In the genomic region with DNA sequence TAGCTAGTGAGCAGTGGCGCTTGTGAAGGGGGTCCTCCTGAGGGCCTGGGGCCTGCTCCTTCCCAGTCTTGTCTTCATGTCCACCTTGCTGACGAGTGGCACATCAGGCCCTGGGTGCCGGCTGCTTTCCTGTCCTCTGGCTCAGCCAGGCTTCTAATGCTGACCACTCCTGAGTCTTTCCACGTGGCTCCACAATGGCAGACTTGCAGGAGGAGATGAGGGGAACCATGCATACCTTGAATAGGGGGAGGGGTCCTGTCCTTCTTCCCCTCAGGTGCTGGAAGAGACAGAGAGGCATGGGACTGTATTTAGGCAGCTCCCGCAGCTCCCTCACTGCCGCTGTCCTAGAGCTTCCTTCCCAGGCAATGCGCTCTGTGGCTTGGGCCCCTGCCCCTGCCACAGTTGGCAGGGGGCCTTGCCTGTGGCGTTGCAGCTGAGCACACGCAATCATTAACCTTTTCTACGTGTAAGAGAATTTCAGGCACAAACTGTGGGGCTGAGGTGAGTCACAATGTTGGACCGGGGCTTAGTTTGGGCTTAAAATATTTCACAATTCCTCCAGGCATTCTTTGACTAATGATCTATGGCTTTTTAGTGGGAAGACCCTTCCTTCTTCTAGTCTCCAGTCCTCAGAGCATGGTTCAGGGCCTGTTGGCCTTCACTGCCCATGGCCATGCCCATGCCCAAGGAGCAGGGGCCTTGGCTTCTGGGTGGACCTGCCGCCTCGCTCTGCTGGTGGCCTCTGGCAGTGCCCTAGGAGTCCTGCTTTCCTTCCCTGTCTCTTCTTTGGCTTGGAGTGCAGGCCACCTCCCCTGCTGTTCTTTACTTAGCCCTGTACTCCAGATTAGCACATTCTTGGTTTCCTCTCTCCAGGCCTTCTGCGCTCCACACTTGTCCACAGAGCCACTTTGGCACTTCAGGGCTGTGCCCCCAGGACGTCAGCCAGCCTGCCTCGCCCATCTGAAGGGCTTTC, we compare ENCODE assay signal across 9 cellular contexts. TPM values are rescaled to one million over a fixed set of nuclear protein-coding genes. Genes with fewer than 3 reads are reported as not detected.
DNase-seq lines count a peak whose midpoint lies in the region; ATAC-seq and TF ChIP-seq lines count a peak whose summit lies in the region.
"Had no signal": no experiment of that assay in that cellular context is flagged by ENCODE, and none has a peak within 500 bp of the region (broad histone marks: within the 10 kb centered on the region; RNA-seq: fewer than 3 reads in every experiment).

No MANE protein-coding gene starts in this region.

- no peaks in the 10 kb centered on the region for H3K9me3 ChIP-seq in heart left ventricle

- peak; percentile 81 for DNase-seq in GM03348 (ENCODE audit: low spot score)
- DNase-seq in T1000 (lab: John Stamatoyannopoulos, UW): peak; percentile 36
- DNase-seq in heart left ventricle: peak in 4 of 5 donors; percentile 40 to 83 (median 55)
- peak; percentile 51 for DNase-seq in sciatic nerve (ENCODE audit: low spot score)

- peak overlapping the region in 7 of 12 donors; percentile 4 to 28 (median 20) for H3K4me3 ChIP-seq in heart left ventricle

- peak; percentile 62 to 84 (median 75) for ATAC-seq in heart left ventricle
- peak; percentile 72 for ATAC-seq in sciatic nerve
- ATAC-seq in HG02588 (IDR thresholded peaks at IDR 0.05; ENCODE audit: unreplicated experiment): no peak
- no peak for ATAC-seq in GM18868 (IDR thresholded peaks at IDR 0.05; ENCODE audit: unreplicated experiment)
- ATAC-seq in GM19351 (IDR thresholded peaks at IDR 0.05; ENCODE audit: unreplicated experiment): no peak
- ATAC-seq in HG02678 (IDR thresholded peaks at IDR 0.05; ENCODE audit: unreplicated experiment): no peak

- intact Hi-C loops in heart left ventricle (cut with DNase I): loop anchor here in 8 of 10 donors (1.0 to 10.0 kb wide), 8 partner anchors 15 to 69 kb away; no protein-coding TSS in a partner anchor
- intact Hi-C loops in sciatic nerve (cut with DNase I): no loop called here

- peak in 1 of 2 donors; percentile 41 for TF ChIP-seq POLR2A in heart left ventricle (IDR thresholded peaks at IDR 0.05)

- peaks cover 16 to 100% (median 94%) of the 10 kb centered on the region in 12 donors for H3K4me1 ChIP-seq in heart left ventricle

- WGBS in heart left ventricle, 4 donors: 35 to 54% (median 40%) methylated on average over 11 to 16 of the region's 16 CpGs

- peaks cover 0 to 2% (median 0%) of the 10 kb centered on the region in 9 donors for H3K36me3 ChIP-seq in heart left ventricle

- H3K27me3 ChIP-seq in heart left ventricle: no peaks in the 10 kb centered on the region

- peak overlapping the region; percentile 64 to 95 (median 84) for H3K27ac ChIP-seq in heart left ventricle

- peak in 2 of 12 donors; percentile 4 to 25 for TF ChIP-seq CTCF in heart left ventricle (IDR thresholded peaks at IDR 0.05)

RNA-seq across cellular contexts. Expression of a gene that starts 39.1 kb away (rescaled TPM):
- total RNA-seq in heart left ventricle: 100 to 1,000 TPM; 163 to 327 (median 223) TPM
- polyA plus RNA-seq in heart left ventricle: 100 to 1,000 TPM; 126 to 227 TPM
- 56.3 TPM for total RNA-seq in sciatic nerve

RNA-seq across cellular contexts. Expression of a gene that starts 46.8 kb away (rescaled TPM):
- not detected for total RNA-seq in heart left ventricle
- polyA plus RNA-seq in heart left ventricle: not detected
- total RNA-seq in sciatic nerve: not detected
- polyA plus RNA-seq: IgD-negative memory B cell had no signal

RNA-seq across cellular contexts. Expression of a gene that starts 48.5 kb away (rescaled TPM):
- 1 to 10 TPM in 3 of 9 donors, under 1 TPM in 5, not detected in 1; 0.50 to 5.0 (median 0.88) TPM for total RNA-seq in heart left ventricle
- polyA plus RNA-seq in heart left ventricle: 1 to 10 TPM in 1 of 2 donors, under 1 TPM in 1; 0.27 to 1.0 TPM
- total RNA-seq in sciatic nerve: 1.1 TPM

Comparison
In these comparisons a context has a peak if more than half of its experiments do, and no peak if none do; other contexts are left out.
1. ATAC-seq: peak in heart left ventricle (4 of 4) and sciatic nerve (single experiment); none in HG02588 (single experiment), GM18868 (single experiment), GM19351 (single experiment) and HG02678 (single experiment).
2. Peak in every context shown above with its lines, with median percentiles within 50 percentile points of each other: DNase-seq.